ENCODE assay signal across 9 cellular contexts in genomic region chr4:41257901-41258300, GRCh38. TPM values are rescaled to one million over a fixed set of nuclear protein-coding genes. Genes with fewer than 3 reads are reported as not detected.
DNase-seq lines count a peak whose midpoint lies in the region; ATAC-seq and TF ChIP-seq lines count a peak whose summit lies in the region.
"Had no signal": no experiment of that assay in that cellular context is flagged by ENCODE, and none has a peak within 500 bp of the region (broad histone marks: within the 10 kb centered on the region; RNA-seq: fewer than 3 reads in every experiment).

No MANE protein-coding gene starts in this region.

- H3K27ac Mint-ChIP-seq in chondrocyte (ENCODE audit: unreplicated experiment) (peak overlapping the region; percentile 77), natural killer cell (no peak overlapping the region)

- intact Hi-C loops in natural killer cell (cut with micrococcal nuclease) = no loop called here
- intact Hi-C loops in sciatic nerve (cut with DNase I) = no loop called here

- no peaks in the 10 kb centered on the region for H3K27me3 ChIP-seq in BE2C

- peak overlapping the region; percentile 88 for H3K4me3 ChIP-seq in BE2C (ENCODE audit: low read depth, low read length)
- H3K4me3 ChIP-seq in HFF-Myc (replicated peaks; ENCODE audit: low read depth, low read length) = peak overlapping the region; percentile 91

- no peak for TF ChIP-seq CTCF in BE2C (IDR thresholded peaks at IDR 0.05; ENCODE audit: low read depth, low read length)
- TF ChIP-seq CTCF in HFF-Myc (IDR thresholded peaks at IDR 0.05; ENCODE audit: low read depth, low read length, missing control alignments) = no peak
- no peak for TF ChIP-seq CTCF in chondrocyte (IDR thresholded peaks at IDR 0.05)
- TF ChIP-seq CTCF in natural killer cell (IDR thresholded peaks at IDR 0.05) = no peak

- peaks cover 59% of the 10 kb centered on the region for H3K36me3 ChIP-seq in BE2C

- H3K4me3 Mint-ChIP-seq in chondrocyte (ENCODE audit: unreplicated experiment) (peak overlapping the region; percentile 85), natural killer cell (peak overlapping the region; percentile 70)

- peaks cover 43% of the 10 kb centered on the region for H3K4me1 Mint-ChIP-seq in chondrocyte (ENCODE audit: low read depth)
- H3K4me1 Mint-ChIP-seq in natural killer cell = peaks cover 4 to 7% of the 10 kb centered on the region in 2 donors

- H3K27me3 Mint-ChIP-seq in chondrocyte (ENCODE audit: low read depth) = no peaks in the 10 kb centered on the region
- H3K27me3 Mint-ChIP-seq in natural killer cell (ENCODE audit: low read depth in 2 of 2) = peaks cover 31 to 42% of the 10 kb centered on the region in 2 donors

- ATAC-seq in natural killer cell = no peak
- no peak for ATAC-seq in HG03097 (IDR thresholded peaks at IDR 0.05; ENCODE audit: low FRiP score, unreplicated experiment)
- no peak for ATAC-seq in sciatic nerve
- no peak for ATAC-seq in GM21786 (IDR thresholded peaks at IDR 0.05; ENCODE audit: unreplicated experiment)
- no peak for ATAC-seq in GM21619 (IDR thresholded peaks at IDR 0.05; ENCODE audit: unreplicated experiment)

- H3K9me3 ChIP-seq in BE2C = no peaks in the 10 kb centered on the region

- DNase-seq in BE2C (no peak), HFF-Myc (ENCODE audit: extremely low read depth, low read depth) (no peak), chondrocyte (ENCODE audit: low spot score) (no peak), natural killer cell (no peak), sciatic nerve (ENCODE audit: low spot score) (no peak)
- DNase-seq: central memory CD4-positive, alpha-beta T cell had no signal

- H3K9me3 Mint-ChIP-seq in chondrocyte (ENCODE audit: low read depth) (no peaks in the 10 kb centered on the region), natural killer cell (peaks cover 0 to 2% of the 10 kb centered on the region in 2 donors)

- 0 out of 2 replicates have a peak, but pooled peaks cover 2% of the 10 kb centered on the region for H3K4me1 ChIP-seq in BE2C

- H3K36me3 Mint-ChIP-seq in chondrocyte (ENCODE audit: low read depth) (peaks cover 20% of the 10 kb centered on the region), natural killer cell (peaks cover 16% of the 10 kb centered on the region)

RNA-seq across cellular contexts. Expression of gene UCHL1, which starts 1.2 kb away (rescaled TPM):
- polyA plus RNA-seq in BE2C (2012; ENCODE audit: insufficient read depth, insufficient read length, low read depth) = 904 TPM
- 771 to 856 TPM (median 807 TPM) in 3 replicates for total RNA-seq in chondrocyte
- total RNA-seq in natural killer cell = not detected
- total RNA-seq in sciatic nerve = 63.4 TPM

RNA-seq across cellular contexts. Expression of gene APBB2, which starts 43.6 kb away (rescaled TPM):
- 12.2 TPM for polyA plus RNA-seq in BE2C (2012; ENCODE audit: insufficient read depth, insufficient read length, low read depth)
- total RNA-seq in chondrocyte (111 to 192 TPM (median 119 TPM) in 3 replicates), natural killer cell (under 1 TPM in 2 of 3 donors, not detected in 1; 0.38 to 0.48 TPM), sciatic nerve (147 TPM)

Comparison
In these comparisons a context has a peak if more than half of its experiments do, and no peak if none do; other contexts are left out.
1. RNA of gene UCHL1, which starts 1.2 kb away (total RNA-seq): 771 to 856 TPM in chondrocyte and 63.4 TPM in sciatic nerve (single experiment); not detected in natural killer cell; every median in the first group is over 10 times any median in the second.
2. RNA of gene APBB2, which starts 43.6 kb away (total RNA-seq): 147 TPM in sciatic nerve (single experiment) and 111 to 192 TPM in chondrocyte; 0.38 to 0.48 TPM in natural killer cell; every median in the first group is over 10 times any median in the second.